ENCODE assay signal across 10 cellular contexts in genomic region chr5:124707516-124707915, GRCh38. TPM values are rescaled to one million over a fixed set of nuclear protein-coding genes. Genes with fewer than 3 reads are reported as not detected.
DNase-seq lines count a peak whose midpoint lies in the region; ATAC-seq, FAIRE-seq and TF ChIP-seq lines count a peak whose summit lies in the region.
"Had no signal": no experiment of that assay in that cellular context is flagged by ENCODE, and none has a peak within 500 bp of the region (broad histone marks: within the 10 kb centered on the region; RNA-seq: fewer than 3 reads in every experiment).

No MANE protein-coding gene starts in this region.

- intact Hi-C loops in body of pancreas (cut with DNase I): no loop called here

- no peaks in the 10 kb centered on the region for H3K9me3 ChIP-seq in body of pancreas
- H3K9me3 ChIP-seq: ascending aorta had no signal

- ATAC-seq in HG02642 (IDR thresholded peaks at IDR 0.05; ENCODE audit: poor library complexity, unreplicated experiment) (peak; percentile 27), body of pancreas (no peak), HG03571 (IDR thresholded peaks at IDR 0.05; ENCODE audit: unreplicated experiment) (no peak), HG02840 (IDR thresholded peaks at IDR 0.05; ENCODE audit: low FRiP score, unreplicated experiment) (no peak)

- DNase-seq in GM18507 (ENCODE audit: extremely low spot score, insufficient read length, low read depth) (no peak), body of pancreas (no peak), NCI-H524 (lab: John Stamatoyannopoulos, UW) (no peak), NOMO-1 treated with DMSO at 0.1 percent for 48 hours (lab: John Stamatoyannopoulos, UW; ENCODE audit: unreplicated experiment) (no peak)

- peak; percentile 62 for FAIRE-seq in GM18507 (lab: Jason Lieb, UNC)

- H3K36me3 ChIP-seq in body of pancreas (replicated peaks in 1 of 2; ENCODE audit: insufficient read depth in 1 of 2, low read depth in 2 of 2) (no peaks in the 10 kb centered on the region), rectal smooth muscle tissue (ENCODE audit: control insufficient read depth, insufficient read depth, low read length) (no peaks in the 10 kb centered on the region)
- H3K36me3 ChIP-seq: ascending aorta had no signal

- TF ChIP-seq POLR2A in body of pancreas (IDR thresholded peaks at IDR 0.05): no peak

- no peak overlapping the region for H3K9ac ChIP-seq in rectal smooth muscle tissue (ENCODE audit: low read length)

- WGBS in body of pancreas, 2 donors: 48% methylated on average over 6 of the region's 6 CpGs

- TF ChIP-seq CTCF in body of pancreas (IDR thresholded peaks at IDR 0.05): no peak

- H3K27ac ChIP-seq in body of pancreas (peak overlapping the region; percentile 70 to 81 (median 73)), rectal smooth muscle tissue (ENCODE audit: low read depth, low read length) (no peak overlapping the region)
- H3K27ac ChIP-seq: ascending aorta, skin epidermis had no signal

- H3K4me3 ChIP-seq in body of pancreas (no peak overlapping the region), rectal smooth muscle tissue (ENCODE audit: low read length) (peak overlapping the region; percentile 25)
- H3K4me3 ChIP-seq: skin epidermis had no signal

- H3K27me3 ChIP-seq in body of pancreas: no peaks in the 10 kb centered on the region
- no peaks in the 10 kb centered on the region for H3K27me3 ChIP-seq in rectal smooth muscle tissue (ENCODE audit: control insufficient read depth, insufficient read depth, low read length)
- H3K27me3 ChIP-seq: ascending aorta had no signal

- H3K4me1 ChIP-seq in body of pancreas (peaks cover 46% of the 10 kb centered on the region), rectal smooth muscle tissue (ENCODE audit: control insufficient read depth, insufficient read depth, low read length) (peaks cover 32% of the 10 kb centered on the region)
- H3K4me1 ChIP-seq: ascending aorta had no signal

RNA-seq across cellular contexts. Expression of gene ZNF608, which starts 38.9 kb away (rescaled TPM):
- total RNA-seq in body of pancreas: 10 to 100 TPM; 30.1 to 33.6 TPM
